In genomic region chr2:72934683-72935610, GRCh38 we compare ENCODE assay signal across 9 cellular contexts. TPM values are rescaled to one million over a fixed set of nuclear protein-coding genes. Genes with fewer than 3 reads are reported as not detected.
DNase-seq lines count a peak whose midpoint lies in the region; ATAC-seq and TF ChIP-seq lines count a peak whose summit lies in the region.
"Had no signal": no experiment of that assay in that cellular context is flagged by ENCODE, and none has a peak within 500 bp of the region (broad histone marks: within the 10 kb centered on the region; RNA-seq: fewer than 3 reads in every experiment).

No MANE protein-coding gene starts in this region.

- in situ Hi-C loops in Panc1 (cut with HindIII; ENCODE audit: low pct_unique_long_range_greater_than_20kb, low sequenced_read_pairs), result no loop called here

- H3K9me3 Mint-ChIP-seq in GM23338, result no peaks in the 10 kb centered on the region; the same call in 1 of the 3 replicates
- no peaks in the 10 kb centered on the region for H3K9me3 Mint-ChIP-seq in activated T-helper 1 cell treated with anti-CD3 and anti-CD28 coated beads, Interleukin-12 subunit alpha, Interleukin-12 subunit beta, Interleukin-2, Interleukin-4 antibody, amounts not matched to agents 30 ng/mL and 10 ng/mL and 1 ng/mL, durations not matched to agents 14 hours and 24 hours and 36 hours
- H3K9me3 Mint-ChIP-seq in activated CD8-positive, alpha-beta memory T cell treated with anti-CD3 and anti-CD28 coated beads, Interleukin-2, amount 10 ng/mL, durations not matched to agents 7 days and 5 days (ENCODE audit: low read depth), result no peaks in the 10 kb centered on the region

- TF ChIP-seq CTCF in GM06990 (IDR thresholded peaks at IDR 0.05; ENCODE audit: insufficient read depth, low read length, poor library complexity, severe bottlenecking) (peak; percentile 47), GM23338 (conservative IDR thresholded peaks at IDR 0.05; ENCODE audit: low read depth in 2 of 2) (peak; percentile 58 to 82), Panc1 (IDR thresholded peaks at IDR 0.05) (no peak)

- H3K9me3 ChIP-seq in Panc1 (ENCODE audit: control insufficient read depth, insufficient read depth, low read depth, low read length), result no peaks in the 10 kb centered on the region

- peaks cover 7% of the 10 kb centered on the region; the same call in 1 of the 2 replicates for H3K9me2 ChIP-seq in GM23338 (ENCODE audit: insufficient read depth)

- intact Hi-C loops in Panc1 (cut with micrococcal nuclease; ENCODE audit: unreplicated experiment), result loop anchor here (1.0 kb wide), 1 partner anchor 42 kb away; no protein-coding TSS in a partner anchor
- intact Hi-C loops in activated T-helper 1 cell treated with anti-CD3 and anti-CD28 coated beads, Interleukin-12 subunit alpha, Interleukin-12 subunit beta, Interleukin-2, Interleukin-4 antibody, amounts not matched to agents 30 ng/mL and 10 ng/mL and 1 ng/mL, durations not matched to agents 14 hours and 24 hours and 36 hours (cut with micrococcal nuclease), result no loop called here

- no peaks in the 10 kb centered on the region for H3K79me2 ChIP-seq in GM23338 (replicated peaks; ENCODE audit: insufficient read depth)

- no peak for DNase-seq in GM06990 (ENCODE audit: extremely low read depth, insufficient read length)
- DNase-seq in GM23338 (ENCODE audit: low spot score), result peak; percentile 67
- DNase-seq in Panc1 (ENCODE audit: low read depth, low spot score), result no peak
- no peak for DNase-seq in left lobe of liver (ENCODE audit: low spot score)
- no peak for DNase-seq in NOMO-1 treated with dmso at 0.1 percent for 144 hours (lab: John Stamatoyannopoulos, UW; ENCODE audit: unreplicated experiment)
- DNase-seq in activated T-helper 1 cell treated with anti-CD3 and anti-CD28 coated beads, Interleukin-12 subunit alpha, Interleukin-12 subunit beta, Interleukin-2, Interleukin-4 antibody, amounts not matched to agents 30 ng/mL and 10 ng/mL and 1 ng/mL, durations not matched to agents 14 hours and 24 hours and 36 hours (ENCODE audit: low spot score), result no peak
- DNase-seq in activated CD8-positive, alpha-beta memory T cell treated with anti-CD3 and anti-CD28 coated beads, Interleukin-2, amount 10 ng/mL, durations not matched to agents 7 days and 5 days, result no peak
- DNase-seq in caudate nucleus (lab: John Stamatoyannopoulos, UW), result no peak

- H3K4me3 Mint-ChIP-seq in GM23338, result no peak overlapping the region
- no peak overlapping the region for H3K4me3 Mint-ChIP-seq in activated T-helper 1 cell treated with anti-CD3 and anti-CD28 coated beads, Interleukin-12 subunit alpha, Interleukin-12 subunit beta, Interleukin-2, Interleukin-4 antibody, amounts not matched to agents 30 ng/mL and 10 ng/mL and 1 ng/mL, durations not matched to agents 14 hours and 24 hours and 36 hours
- H3K4me3 Mint-ChIP-seq in activated CD8-positive, alpha-beta memory T cell treated with anti-CD3 and anti-CD28 coated beads, Interleukin-2, amount 10 ng/mL, durations not matched to agents 7 days and 5 days, result no peak overlapping the region

- H3K27me3 Mint-ChIP-seq in GM23338 (ENCODE audit: insufficient read depth, low read depth, poor library complexity), result peaks cover 32% of the 10 kb centered on the region
- H3K27me3 Mint-ChIP-seq in activated T-helper 1 cell treated with anti-CD3 and anti-CD28 coated beads, Interleukin-12 subunit alpha, Interleukin-12 subunit beta, Interleukin-2, Interleukin-4 antibody, amounts not matched to agents 30 ng/mL and 10 ng/mL and 1 ng/mL, durations not matched to agents 14 hours and 24 hours and 36 hours (ENCODE audit: insufficient read depth), result peaks cover 4% of the 10 kb centered on the region
- peaks cover 13% of the 10 kb centered on the region for H3K27me3 Mint-ChIP-seq in activated CD8-positive, alpha-beta memory T cell treated with anti-CD3 and anti-CD28 coated beads, Interleukin-2, amount 10 ng/mL, durations not matched to agents 7 days and 5 days

- H3F3A ChIP-seq in GM23338 (replicated peaks; ENCODE audit: low read depth), result no peaks in the 10 kb centered on the region

- no peaks in the 10 kb centered on the region for H4K20me1 ChIP-seq in GM23338 (replicated peaks; ENCODE audit: insufficient read depth)

- H3K4me2 ChIP-seq in GM23338, result no peak overlapping the region

- peaks cover 9% of the 10 kb centered on the region for H3K4me1 ChIP-seq in GM23338 (ENCODE audit: insufficient read depth)
- H3K4me1 ChIP-seq in Panc1 (ENCODE audit: control insufficient read depth, insufficient read depth, low read length), result no peaks in the 10 kb centered on the region

- POLR2A ChIA-PET in Panc1 (lab: Charles Lee), result no interaction called here

- H3K27ac ChIP-seq in GM23338 (ENCODE audit: low read depth) (no peak overlapping the region), Panc1 (ENCODE audit: low read length) (no peak overlapping the region), caudate nucleus (ENCODE audit: low read depth, low read length) (no peak overlapping the region)

- H3K36me3 Mint-ChIP-seq in GM23338 (ENCODE audit: low read depth), result peaks cover 15% of the 10 kb centered on the region
- H3K36me3 Mint-ChIP-seq in activated T-helper 1 cell treated with anti-CD3 and anti-CD28 coated beads, Interleukin-12 subunit alpha, Interleukin-12 subunit beta, Interleukin-2, Interleukin-4 antibody, amounts not matched to agents 30 ng/mL and 10 ng/mL and 1 ng/mL, durations not matched to agents 14 hours and 24 hours and 36 hours (ENCODE audit: low read depth), result no peaks in the 10 kb centered on the region
- no peaks in the 10 kb centered on the region for H3K36me3 Mint-ChIP-seq in activated CD8-positive, alpha-beta memory T cell treated with anti-CD3 and anti-CD28 coated beads, Interleukin-2, amount 10 ng/mL, durations not matched to agents 7 days and 5 days

- H3K27me3 ChIP-seq in GM06990 (replicated peaks; ENCODE audit: control insufficient read depth, insufficient read depth, low read length) (no peaks in the 10 kb centered on the region), GM23338 (ENCODE audit: insufficient read depth) (peaks cover 27% of the 10 kb centered on the region), Panc1 (ENCODE audit: control insufficient read depth, insufficient read depth, low read length) (no peaks in the 10 kb centered on the region)

- H3K4me1 Mint-ChIP-seq in GM23338, result peaks cover 36% of the 10 kb centered on the region
- no peaks in the 10 kb centered on the region for H3K4me1 Mint-ChIP-seq in activated T-helper 1 cell treated with anti-CD3 and anti-CD28 coated beads, Interleukin-12 subunit alpha, Interleukin-12 subunit beta, Interleukin-2, Interleukin-4 antibody, amounts not matched to agents 30 ng/mL and 10 ng/mL and 1 ng/mL, durations not matched to agents 14 hours and 24 hours and 36 hours (ENCODE audit: low read depth)
- peaks cover 16% of the 10 kb centered on the region for H3K4me1 Mint-ChIP-seq in activated CD8-positive, alpha-beta memory T cell treated with anti-CD3 and anti-CD28 coated beads, Interleukin-2, amount 10 ng/mL, durations not matched to agents 7 days and 5 days

- ATAC-seq in GM23338, result peak; percentile 57
- peak; percentile 59; the same call in 1 of the 2 replicates for ATAC-seq in Panc1
- ATAC-seq in left lobe of liver, result peak; percentile 47
- ATAC-seq in activated CD8-positive, alpha-beta memory T cell treated with anti-CD3 and anti-CD28 coated beads, Interleukin-2, amount 10 ng/mL, durations not matched to agents 7 days and 5 days, result no peak

- H3K27ac Mint-ChIP-seq in GM23338, result no peak overlapping the region
- H3K27ac Mint-ChIP-seq in activated T-helper 1 cell treated with anti-CD3 and anti-CD28 coated beads, Interleukin-12 subunit alpha, Interleukin-12 subunit beta, Interleukin-2, Interleukin-4 antibody, amounts not matched to agents 30 ng/mL and 10 ng/mL and 1 ng/mL, durations not matched to agents 14 hours and 24 hours and 36 hours, result no peak overlapping the region
- no peak overlapping the region for H3K27ac Mint-ChIP-seq in activated CD8-positive, alpha-beta memory T cell treated with anti-CD3 and anti-CD28 coated beads, Interleukin-2, amount 10 ng/mL, durations not matched to agents 7 days and 5 days

- no peaks in the 10 kb centered on the region; the same call in 1 of the 2 replicates for H3K36me3 ChIP-seq in GM06990 (ENCODE audit: control insufficient read depth, insufficient read depth, low read length)
- no peaks in the 10 kb centered on the region for H3K36me3 ChIP-seq in GM23338 (ENCODE audit: insufficient read depth)
- no peaks in the 10 kb centered on the region for H3K36me3 ChIP-seq in Panc1 (ENCODE audit: control insufficient read depth, insufficient read depth, low read length)

- CTCF ChIA-PET in Panc1 (lab: Charles Lee), result interaction anchor here (0.6 to 2.8 kb wide), 3 partner anchors 41 to 349 kb away, joined by 3 to 20 read pairs (median 3); no protein-coding TSS in a partner anchor
- CTCF ChIA-PET in activated CD8-positive, alpha-beta memory T cell treated with anti-CD3 and anti-CD28 coated beads, Interleukin-2, amount 10 ng/mL, durations not matched to agents 7 days and 5 days (lab: Charles Lee), result interaction anchor here (0.7 to 4.5 kb wide), 6 partner anchors 9 to 71 kb away, joined by 3 to 24 read pairs (median 3); no protein-coding TSS in a partner anchor

- no peak overlapping the region for H3K4me3 ChIP-seq in GM06990 (replicated peaks; ENCODE audit: low read depth, low read length)
- H3K4me3 ChIP-seq in GM23338, result no peak overlapping the region
- H3K4me3 ChIP-seq in Panc1 (ENCODE audit: low read depth in 2 of 2, low read length in 2 of 2), result no peak overlapping the region
- H3K4me3 ChIP-seq: dorsolateral prefrontal cortex had no signal

- no TSS peak for BruUV-seq in Panc1 (replicated peaks; lab: Mats Ljungman, UMichigan)

- no peak overlapping the region for H2AFZ ChIP-seq in GM23338

RNA-seq across cellular contexts. Expression of gene EMX1, which starts 17.6 kb away (rescaled TPM):
- total RNA-seq in GM23338 (2014; rRNA removed; shearing (Covaris generic)), result 7.9 and 12.6 TPM in 2 replicates
- 3.9 and 4.2 TPM in 2 replicates for polyA plus RNA-seq in GM23338 (2016; fragmentation: Nextera tagmentation; extraction: Ambion mirVana)
- total RNA-seq in Panc1 (2021; ENCODE audit: unreplicated experiment), result 0.36 TPM
- 0.52 TPM for polyA plus RNA-seq in Panc1 (2012; ENCODE audit: insufficient read length)
- total RNA-seq in left lobe of liver, result 0.20 TPM
- total RNA-seq in activated T-helper 1 cell treated with anti-CD3 and anti-CD28 coated beads, Interleukin-12 subunit alpha, Interleukin-12 subunit beta, Interleukin-2, Interleukin-4 antibody, amounts not matched to agents 30 ng/mL and 10 ng/mL and 1 ng/mL, durations not matched to agents 14 hours and 24 hours and 36 hours, result not detected in 2 replicates
- total RNA-seq in activated CD8-positive, alpha-beta memory T cell treated with anti-CD3 and anti-CD28 coated beads, Interleukin-2, amount 10 ng/mL, durations not matched to agents 7 days and 5 days, result not detected

RNA-seq across cellular contexts. Expression of gene SPR, which starts 47.7 kb away (rescaled TPM):
- total RNA-seq in GM23338 (2014; rRNA removed; shearing (Covaris generic)), result 15.2 and 18.4 TPM in 2 replicates
- polyA plus RNA-seq in GM23338 (2016; fragmentation: Nextera tagmentation; extraction: Ambion mirVana), result 9.5 and 10.7 TPM in 2 replicates
- total RNA-seq in Panc1 (2021; ENCODE audit: unreplicated experiment) (75.4 TPM), left lobe of liver (64.5 TPM)
- polyA plus RNA-seq in Panc1 (2012; ENCODE audit: insufficient read length), result 96.2 TPM
- total RNA-seq in activated T-helper 1 cell treated with anti-CD3 and anti-CD28 coated beads, Interleukin-12 subunit alpha, Interleukin-12 subunit beta, Interleukin-2, Interleukin-4 antibody, amounts not matched to agents 30 ng/mL and 10 ng/mL and 1 ng/mL, durations not matched to agents 14 hours and 24 hours and 36 hours, result 10.9 and 11.2 TPM in 2 replicates
- total RNA-seq in activated CD8-positive, alpha-beta memory T cell treated with anti-CD3 and anti-CD28 coated beads, Interleukin-2, amount 10 ng/mL, durations not matched to agents 7 days and 5 days, result 1 to 10 TPM; 1.3 to 3.1 TPM
